In the genomic region with DNA sequence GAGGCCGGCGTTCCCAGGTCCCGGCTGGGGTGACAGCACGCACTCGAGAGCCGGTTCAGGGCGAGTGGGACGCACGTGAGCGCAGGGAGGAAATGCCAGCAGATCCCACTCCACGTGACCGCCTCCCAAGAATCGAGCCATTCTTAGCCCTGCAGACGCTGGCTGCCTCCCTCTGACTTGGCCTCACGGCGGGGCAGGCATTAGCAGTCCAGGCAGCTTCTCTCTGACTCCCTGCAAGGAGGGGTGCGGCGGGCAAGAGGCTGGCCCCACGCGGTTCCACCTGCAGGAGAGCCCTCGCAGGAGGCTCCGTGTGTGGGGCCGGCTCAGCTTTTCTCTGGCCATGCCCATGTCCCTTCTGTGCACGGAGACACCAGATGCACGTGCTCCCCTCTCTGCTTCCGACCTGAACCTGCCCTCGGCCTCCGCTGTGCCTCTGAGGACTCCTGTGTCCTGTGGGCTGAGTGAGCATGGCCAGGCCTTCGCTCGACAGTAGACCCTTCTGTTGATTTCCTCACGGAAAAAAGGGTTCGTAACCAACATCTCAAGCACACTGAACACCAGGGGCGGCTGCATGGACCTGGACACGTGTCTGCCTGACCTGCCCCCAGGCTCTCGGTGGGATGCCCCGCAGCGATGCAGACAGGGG, we compare ENCODE assay signal across 10 cellular contexts. TPM values are rescaled to one million over a fixed set of nuclear protein-coding genes. Genes with fewer than 3 reads are reported as not detected.
DNase-seq lines count a peak whose midpoint lies in the region; ATAC-seq and TF ChIP-seq lines count a peak whose summit lies in the region.
"Had no signal": no experiment of that assay in that cellular context is flagged by ENCODE, and none has a peak within 500 bp of the region (broad histone marks: within the 10 kb centered on the region; RNA-seq: fewer than 3 reads in every experiment).

No MANE protein-coding gene starts in this region.

- H3K27ac ChIP-seq in BLaER1, result peak overlapping the region; percentile 94
- H3K27ac ChIP-seq in SK-N-MC, result peak overlapping the region; percentile 33

- H3K4me3 ChIP-seq in BLaER1, result peak overlapping the region; percentile 73
- H3K4me3 ChIP-seq in SK-N-MC, result peak overlapping the region; percentile 77

- peaks cover 2 to 4% of the 10 kb centered on the region in 2 donors for H3K36me3 Mint-ChIP-seq in CD14-positive monocyte

- H3K9ac ChIP-seq in BLaER1 (peak overlapping the region; percentile 86), SK-N-MC (ENCODE audit: insufficient read length) (peak overlapping the region; percentile 38)

- no peaks in the 10 kb centered on the region for H3K9me3 ChIP-seq in BLaER1
- H3K9me3 ChIP-seq in SK-N-MC (ENCODE audit: low read depth, low read length), result no peaks in the 10 kb centered on the region

- H3K9me3 Mint-ChIP-seq in CD14-positive monocyte, result peaks cover 0 to 11% (median 5%) of the 10 kb centered on the region in 7 donors

- DNase-seq in SK-N-MC (ENCODE audit: low read depth, low spot score) (no peak), Right ventricle myocardium superior (peak; percentile 60), posterior cingulate gyrus (peak; percentile 45 to 91 (median 67)), CD14-positive monocyte (ENCODE audit: low spot score) (no peak), cortex of kidney (lab: John Stamatoyannopoulos, UW) (no peak)
- DNase-seq: cerebellar nuclear complex, NCI-H1436 had no signal

- no peak overlapping the region for H3K27ac Mint-ChIP-seq in CD14-positive monocyte

- intact Hi-C loops in Right ventricle myocardium superior (cut with DNase I), result no loop called here
- intact Hi-C loops in posterior cingulate gyrus (cut with DNase I), result no loop called here
- intact Hi-C loops in CD14-positive monocyte (cut with micrococcal nuclease), result no loop called here

- peaks cover 98% of the 10 kb centered on the region for H3K4me1 ChIP-seq in BLaER1

- peak overlapping the region in 1 of 2 donors; percentile 83 for H3K4me3 Mint-ChIP-seq in CD14-positive monocyte

- H4K20me1 ChIP-seq in BLaER1, result peaks cover 44% of the 10 kb centered on the region

- no peaks in the 10 kb centered on the region for H3K27me3 ChIP-seq in BLaER1

- H3K4me1 Mint-ChIP-seq in CD14-positive monocyte, result peaks cover 19% of the 10 kb centered on the region

- H3K4me2 ChIP-seq in BLaER1, result peak overlapping the region; percentile 100

- H3K36me3 ChIP-seq in BLaER1 (peaks cover 16% of the 10 kb centered on the region), SK-N-MC (ENCODE audit: insufficient read depth, low read length) (no peaks in the 10 kb centered on the region; the same call in 1 of the 2 replicates)

- TF ChIP-seq CTCF in CD14-positive monocyte (IDR thresholded peaks at IDR 0.05), result no peak

- ATAC-seq in Right ventricle myocardium superior (ENCODE audit: poor library complexity), result peak; percentile 28
- no peak for ATAC-seq in GM21786 (IDR thresholded peaks at IDR 0.05; ENCODE audit: unreplicated experiment)
- ATAC-seq in HG03097 (IDR thresholded peaks at IDR 0.05; ENCODE audit: low FRiP score, unreplicated experiment), result no peak

- peaks cover 44 to 68% (median 50%) of the 10 kb centered on the region in 3 donors for H3K27me3 Mint-ChIP-seq in CD14-positive monocyte (ENCODE audit: low read depth in 3 of 3)

RNA-seq across cellular contexts. Expression of a gene that starts 10.2 kb away (rescaled TPM):
- 26.3 TPM for total RNA-seq in Right ventricle myocardium superior
- polyA plus RNA-seq in CD14-positive monocyte, result under 1 TPM; 0.48 TPM

RNA-seq across cellular contexts. Expression of a gene that starts 33.4 kb away (rescaled TPM):
- total RNA-seq in Right ventricle myocardium superior, result 2.5 TPM
- 1 to 10 TPM in 1 of 2 donors, under 1 TPM in 1; 0.35 to 4.1 TPM for polyA plus RNA-seq in CD14-positive monocyte

Comparison
In these comparisons a context has a peak if more than half of its experiments do, and no peak if none do; other contexts are left out.
1. DNase-seq: peak in Right ventricle myocardium superior (single experiment) and posterior cingulate gyrus (10 of 10); none in SK-N-MC (single experiment), CD14-positive monocyte (single experiment) and cortex of kidney (single experiment).